In genomic region chr14:90682615-90683014, GRCh38 we compare ENCODE assay signal across 22 cellular contexts.
"Had no signal": no experiment of that assay in that cellular context is flagged by ENCODE, and none has a peak within 500 bp of the region (broad histone marks: within the 10 kb centered on the region; RNA-seq: fewer than 3 reads in every experiment).

No MANE protein-coding gene starts in this region.

- H3K27ac ChIP-seq: adrenal gland, breast epithelium, SJCRH30, WERI-Rb-1 had no signal

- H3K4me2 ChIP-seq: SK-N-SH had no signal

- DNase-seq: activated CD4-positive, alpha-beta T cell treated with anti-CD3 and anti-CD28 coated beads for 36 hours; activated CD4-positive, alpha-beta T cell treated with anti-CD3 and anti-CD28 coated beads, Interleukin-2, amount 50 U/mL, for 1 hour; activated CD8-positive, alpha-beta memory T cell treated with anti-CD3 and anti-CD28 coated beads, Interleukin-2, amount 50 U/mL, for 4 hours; activated CD8-positive, alpha-beta T cell treated with anti-CD3 and anti-CD28 coated beads for 36 hours; activated naive CD4-positive, alpha-beta T cell treated with anti-CD3 and anti-CD28 coated beads, Interleukin-2, amount 50 U/mL, for 16 hours; activated naive CD8-positive, alpha-beta T cell treated with anti-CD3 and anti-CD28 coated beads, Interleukin-2, amount 10 ng/mL, durations not matched to agents 7 days and 5 days; activated T-cell treated with anti-CD3 and anti-CD28 coated beads, Interleukin-2, amount 50 U/mL, for 1 hour; adrenal gland; anterior cingulate cortex; KG1; NCI-H1048; NCI-H2107; NCI-H2171 treated with DMSO at 0.1 percent for 48 hours; NCI-H226; NCI-H510A; NCI-H82; Right ventricle myocardium superior; SJCRH30; SK-N-SH; T-helper 1 cell; WERI-Rb-1 had no signal

- H3K9me3 ChIP-seq: adrenal gland, breast epithelium, SJCRH30, SK-N-SH had no signal

- H3K36me3 ChIP-seq: adrenal gland, breast epithelium had no signal

- H3K9ac ChIP-seq: SK-N-SH had no signal

- H3K4me3 ChIP-seq: adrenal gland, breast epithelium, SJCRH30 had no signal

- H3K27me3 ChIP-seq: adrenal gland, breast epithelium, SJCRH30 had no signal

- H3K4me1 ChIP-seq: breast epithelium, SJCRH30 had no signal
